Comparison of ENCODE assay signal across 21 cellular contexts in the genomic region with DNA sequence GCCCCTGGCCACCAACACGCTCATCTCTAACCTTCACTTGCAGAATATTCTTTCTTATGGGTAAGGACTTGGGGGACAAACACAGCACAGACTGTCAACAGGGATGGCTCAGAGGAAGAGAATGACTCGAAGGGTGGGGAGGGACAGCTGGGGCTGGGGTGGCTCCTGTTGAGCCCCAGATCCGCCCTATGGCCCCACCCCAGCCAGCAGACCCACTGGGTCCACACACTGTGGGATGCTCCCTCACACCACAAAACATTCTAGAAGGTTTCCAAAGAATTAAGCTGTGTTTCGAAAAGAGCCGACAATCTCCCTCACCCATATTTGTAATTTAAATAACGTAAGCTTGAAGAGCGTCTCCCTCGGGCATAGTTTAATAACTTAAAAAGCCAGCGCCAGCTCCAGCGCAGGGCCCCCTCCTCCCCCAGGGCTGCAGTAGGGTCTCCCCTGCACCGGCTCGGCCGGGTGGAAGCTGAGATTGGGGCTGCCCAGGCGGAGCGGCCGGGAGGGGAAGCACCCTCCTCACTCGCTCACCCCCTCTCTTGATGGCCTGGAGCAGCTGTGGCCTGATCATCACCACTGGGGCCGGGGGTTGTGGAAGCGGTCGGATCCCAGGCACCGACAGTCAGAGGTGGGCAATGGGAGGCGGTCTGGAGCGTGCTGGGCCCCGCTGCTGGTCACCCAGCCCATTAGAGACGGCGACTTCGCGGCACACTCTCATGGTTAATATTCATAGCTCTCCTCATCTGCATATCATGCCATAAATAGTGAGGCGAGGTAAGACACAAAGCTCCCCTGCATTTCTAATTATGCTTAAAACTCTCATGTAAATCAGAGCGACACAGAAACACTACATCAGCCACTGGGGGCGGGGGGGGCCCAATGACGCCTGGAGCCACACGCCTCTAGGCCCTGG. TPM values are rescaled to one million over a fixed set of nuclear protein-coding genes. Genes with fewer than 3 reads are reported as not detected.
A peak's percentile ranks its signal among the peaks of the same experiment; 100 is the strongest.
DNase-seq lines count a peak whose midpoint lies in the region; ATAC-seq and TF ChIP-seq lines count a peak whose summit lies in the region.
"Had no signal": no experiment of that assay in that cellular context is flagged by ENCODE, and none has a peak within 500 bp of the region (broad histone marks: within the 10 kb centered on the region; RNA-seq: fewer than 3 reads in every experiment).

No MANE protein-coding gene starts in this region.

- peaks cover 6% of the 10 kb centered on the region for H3K27me3 Mint-ChIP-seq in endodermal cell (ENCODE audit: insufficient read depth)
- no peaks in the 10 kb centered on the region for H3K27me3 Mint-ChIP-seq in nephron (ENCODE audit: low read depth)

- no peak overlapping the region for H3K27ac Mint-ChIP-seq in endodermal cell
- peak overlapping the region; percentile 14 to 40 (median 39) for H3K27ac Mint-ChIP-seq in nephron
- H3K27ac Mint-ChIP-seq: activated CD8-positive, alpha-beta T cell treated with anti-CD3 and anti-CD28 coated beads for 36 hours; activated naive CD8-positive, alpha-beta T cell treated with anti-CD3 and anti-CD28 coated beads for 36 hours; CD8-positive, alpha-beta T cell had no signal

- CTCF ChIA-PET in HEK293 (lab: Yijun Ruan, JAX): interaction anchor here (1.0 to 1.1 kb wide), 2 partner anchors 32 to 65 kb away, joined by 4 read pairs; no protein-coding TSS in a partner anchor

- peaks cover 12% of the 10 kb centered on the region for H3K4me1 Mint-ChIP-seq in endodermal cell
- H3K4me1 Mint-ChIP-seq in nephron: peaks cover 27% of the 10 kb centered on the region

- intact Hi-C loops in Right ventricle myocardium inferior (cut with DNase I): no loop called here

- peak overlapping the region in 4 of 11 experiments; percentile 3 to 69 (median 64); a peak in 7 of 22 replicates for H3K27ac ChIP-seq in BLaER1 treated with 17β-estradiol and CSF1 and Interleukin-3, amounts not matched to agents 10 nM and 100 nM
- no peak overlapping the region for H3K27ac ChIP-seq in HEK293 (ENCODE audit: extremely low read depth, low read depth, low read length)
- peak overlapping the region; percentile 44 for H3K27ac ChIP-seq in endodermal cell (ENCODE audit: low read depth, low read length)
- H3K27ac ChIP-seq: GM23248, neutrophil, SJSA1, thyroid gland had no signal

- 87 to 96% methylated on average over 12 to 33 of the region's 33 CpGs for WGBS in endodermal cell (ENCODE audit: insufficient coverage in 1 of 2, insufficient read length in 1 of 2), 2 experiments

- H3K9me3 ChIP-seq in BLaER1 treated with 17β-estradiol and CSF1 and Interleukin-3, amounts not matched to agents 10 nM and 100 nM (replicated peaks in 1 of 11): no peaks in the 10 kb centered on the region
- no peaks in the 10 kb centered on the region for H3K9me3 ChIP-seq in HEK293 (ENCODE audit: control insufficient read depth, insufficient read depth, low read depth, low read length)
- no peaks in the 10 kb centered on the region for H3K9me3 ChIP-seq in endodermal cell (ENCODE audit: control insufficient read depth, low read length)
- H3K9me3 ChIP-seq: neutrophil, SJSA1, thyroid gland had no signal

- H3K9ac ChIP-seq in BLaER1 treated with 17β-estradiol and CSF1 and Interleukin-3, amounts not matched to agents 10 nM and 100 nM: peak overlapping the region in 3 of 11 experiments; percentile 61 to 62 (median 62); a peak in 4 of 22 replicates
- no peak overlapping the region for H3K9ac ChIP-seq in endodermal cell (ENCODE audit: extremely low read depth, low read length, poor library complexity, severe bottlenecking)
- H3K9ac ChIP-seq: GM23248 had no signal

- DNase-seq in endodermal cell: peak; percentile 72
- DNase-seq in kidney tubule cell (ENCODE audit: low spot score): no peak
- DNase-seq in stimulated activated CD4-positive, alpha-beta T cell treated with anti-CD3 and anti-CD28 coated beads, Interleukin-4, amount 100 ng/mL, for 4 hours: no peak
- no peak for DNase-seq in Right ventricle myocardium inferior (ENCODE audit: missing footprints)
- DNase-seq: activated CD8-positive, alpha-beta T cell treated with anti-CD3 and anti-CD28 coated beads for 36 hours; activated naive CD8-positive, alpha-beta T cell treated with anti-CD3 and anti-CD28 coated beads for 36 hours; activated T-cell treated with anti-CD3 and anti-CD28 coated beads, Interleukin-2, amount 50 U/mL, for 4 hours; CD8-positive, alpha-beta T cell; DMS79; GM23248; NCI-H2171; NCI-H82; stimulated activated naive CD4-positive, alpha-beta T cell; T-helper 9 cell; thyroid gland had no signal

- TF ChIP-seq CTCF in HEK293 (tag by site-specific recombination; IDR thresholded peaks at IDR 0.05) (no peak), endodermal cell (conservative IDR thresholded peaks at IDR 0.05) (no peak), nephron (IDR thresholded peaks at IDR 0.05; ENCODE audit: unreplicated experiment in 3 of 3) (no peak)

- peaks cover 0 to 92% (median 0%) of the 10 kb centered on the region in 11 experiments; a peak in 7 of 22 replicates for H4K20me1 ChIP-seq in BLaER1 treated with 17β-estradiol and CSF1 and Interleukin-3, amounts not matched to agents 10 nM and 100 nM

- H3K9me3 Mint-ChIP-seq in endodermal cell: no peaks in the 10 kb centered on the region
- no peaks in the 10 kb centered on the region for H3K9me3 Mint-ChIP-seq in nephron
- H3K9me3 Mint-ChIP-seq: activated CD8-positive, alpha-beta T cell treated with anti-CD3 and anti-CD28 coated beads for 36 hours; activated naive CD8-positive, alpha-beta T cell treated with anti-CD3 and anti-CD28 coated beads for 36 hours; activated T-cell treated with anti-CD3 and anti-CD28 coated beads, Interleukin-2, amount 50 U/mL, for 4 hours; CD8-positive, alpha-beta T cell had no signal

- peaks cover 71 to 98% (median 81%) of the 10 kb centered on the region in 10 experiments for H3K4me1 ChIP-seq in BLaER1 treated with 17β-estradiol and CSF1 and Interleukin-3, amounts not matched to agents 10 nM and 100 nM
- H3K4me1 ChIP-seq in HEK293 (ENCODE audit: control insufficient read depth, insufficient read depth, low read length) (peaks cover 6% of the 10 kb centered on the region), endodermal cell (ENCODE audit: control insufficient read depth, insufficient read depth, low read length) (peaks cover 3% of the 10 kb centered on the region)

- POLR2A ChIA-PET in HEK293 (lab: Yijun Ruan, JAX): no interaction called here

- H3K36me3 Mint-ChIP-seq in endodermal cell (ENCODE audit: low read depth): peaks cover 4% of the 10 kb centered on the region
- no peaks in the 10 kb centered on the region for H3K36me3 Mint-ChIP-seq in nephron (ENCODE audit: low read depth)
- H3K36me3 Mint-ChIP-seq: activated naive CD8-positive, alpha-beta T cell treated with anti-CD3 and anti-CD28 coated beads for 36 hours had no signal

- peaks cover 0 to 29% (median 25%) of the 10 kb centered on the region in 11 experiments; a peak in 17 of 22 replicates for H3K27me3 ChIP-seq in BLaER1 treated with 17β-estradiol and CSF1 and Interleukin-3, amounts not matched to agents 10 nM and 100 nM
- H3K27me3 ChIP-seq in endodermal cell (ENCODE audit: control insufficient read depth, insufficient read depth, low read length, poor library complexity, severe bottlenecking): peaks cover 8% of the 10 kb centered on the region
- H3K27me3 ChIP-seq: SJSA1, thyroid gland had no signal

- peaks cover 0 to 5% (median 0%) of the 10 kb centered on the region in 11 experiments; a peak in 4 of 22 replicates for H3K36me3 ChIP-seq in BLaER1 treated with 17β-estradiol and CSF1 and Interleukin-3, amounts not matched to agents 10 nM and 100 nM
- H3K36me3 ChIP-seq in HEK293 (ENCODE audit: control insufficient read depth in 2 of 2, insufficient read depth in 1 of 2, low read length in 2 of 2): no peaks in the 10 kb centered on the region
- H3K36me3 ChIP-seq in endodermal cell (ENCODE audit: control insufficient read depth, insufficient read depth, low read length): no peaks in the 10 kb centered on the region
- H3K36me3 ChIP-seq: thyroid gland had no signal

- no peak overlapping the region for H3K4me3 ChIP-seq in BLaER1 treated with 17β-estradiol and CSF1 and Interleukin-3, amounts not matched to agents 10 nM and 100 nM
- H3K4me3 ChIP-seq in HEK293 (ENCODE audit: low read depth, low read length) (no peak overlapping the region), endodermal cell (ENCODE audit: low read length) (no peak overlapping the region)
- H3K4me3 ChIP-seq: GM23248, SJSA1, thyroid gland had no signal

- H3K4me2 ChIP-seq in BLaER1 treated with 17β-estradiol and CSF1 and Interleukin-3, amounts not matched to agents 10 nM and 100 nM: peak overlapping the region; percentile 72 to 100 (median 99); a peak in 19 of 22 replicates

- no peak for ATAC-seq in HG02938 (IDR thresholded peaks at IDR 0.05; ENCODE audit: unreplicated experiment)
- ATAC-seq in Right ventricle myocardium inferior: no peak
- ATAC-seq: activated CD8-positive, alpha-beta T cell treated with anti-CD3 and anti-CD28 coated beads for 36 hours; activated T-cell treated with anti-CD3 and anti-CD28 coated beads, Interleukin-2, amount 50 U/mL, for 4 hours; CD8-positive, alpha-beta T cell had no signal

- H3K4me3 Mint-ChIP-seq in endodermal cell (no peak overlapping the region), nephron (no peak overlapping the region)
- H3K4me3 Mint-ChIP-seq: activated CD8-positive, alpha-beta T cell treated with anti-CD3 and anti-CD28 coated beads for 36 hours; activated naive CD8-positive, alpha-beta T cell treated with anti-CD3 and anti-CD28 coated beads for 36 hours; activated T-cell treated with anti-CD3 and anti-CD28 coated beads, Interleukin-2, amount 50 U/mL, for 4 hours; CD8-positive, alpha-beta T cell had no signal

TF ChIP-seq in HEK293, 187 proteins besides CTCF, POLR2A, EP300 and RAD21 (continues in another document):
- TF ChIP-seq ZNF514 (tag by site-specific recombination; IDR thresholded peaks at IDR 0.05): no peak
- TF ChIP-seq KLF1 (tag by site-specific recombination; IDR thresholded peaks at IDR 0.05): peak; percentile 83
- no peak for TF ChIP-seq ZNF16 (tag by site-specific recombination; IDR thresholded peaks at IDR 0.05; ENCODE audit: low read depth)

RNA-seq across cellular contexts. Expression of a gene that starts 37.6 kb away (rescaled TPM):
- total RNA-seq in endodermal cell (10 to 100 TPM; 12.4 to 16.7 TPM), Right ventricle myocardium inferior (37.0 TPM)
- polyA plus RNA-seq in endodermal cell (2013, experiment 1 of 2): 6.4 TPM
- 6.8 TPM for polyA plus RNA-seq in endodermal cell (2013, experiment 2 of 2)
